1 cellular context compared by ENCODE assay signal in genomic region chr11:45848654-45849081, GRCh38.
TF ChIP-seq lines count a peak whose summit lies in the region.

No MANE protein-coding gene starts in this region.

TF ChIP-seq in GM12878, 131 proteins besides CTCF, POLR2A, EP300 and RAD21:
- TF ChIP-seq GATAD2B (conservative IDR thresholded peaks at IDR 0.05; ENCODE audit: low read depth) (no peak), RELB (IDR thresholded peaks at IDR 0.05; ENCODE audit: low read depth) (no peak), NRF1 (conservative IDR thresholded peaks at IDR 0.05; ENCODE audit: low read depth, low read length) (no peak), POLR2AphosphoS2 (IDR thresholded peaks at IDR 0.05; ENCODE audit: low read depth, low read length) (no peak), ZNF207 (IDR thresholded peaks at IDR 0.05; ENCODE audit: borderline replicate concordance) (no peak), ZBED1 (IDR thresholded peaks at IDR 0.05; ENCODE audit: borderline replicate concordance) (no peak), ZZZ3 (IDR thresholded peaks at IDR 0.05; ENCODE audit: control insufficient read depth, insufficient read length, low read depth) (no peak)
- TF ChIP-seq, protein P1, sequence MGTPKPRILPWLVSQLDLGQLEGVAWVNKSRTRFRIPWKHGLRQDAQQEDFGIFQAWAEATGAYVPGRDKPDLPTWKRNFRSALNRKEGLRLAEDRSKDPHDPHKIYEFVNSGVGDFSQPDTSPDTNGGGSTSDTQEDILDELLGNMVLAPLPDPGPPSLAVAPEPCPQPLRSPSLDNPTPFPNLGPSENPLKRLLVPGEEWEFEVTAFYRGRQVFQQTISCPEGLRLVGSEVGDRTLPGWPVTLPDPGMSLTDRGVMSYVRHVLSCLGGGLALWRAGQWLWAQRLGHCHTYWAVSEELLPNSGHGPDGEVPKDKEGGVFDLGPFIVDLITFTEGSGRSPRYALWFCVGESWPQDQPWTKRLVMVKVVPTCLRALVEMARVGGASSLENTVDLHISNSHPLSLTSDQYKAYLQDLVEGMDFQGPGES (IDR thresholded peaks at IDR 0.05), result no peak
- TF ChIP-seq, protein P2, sequence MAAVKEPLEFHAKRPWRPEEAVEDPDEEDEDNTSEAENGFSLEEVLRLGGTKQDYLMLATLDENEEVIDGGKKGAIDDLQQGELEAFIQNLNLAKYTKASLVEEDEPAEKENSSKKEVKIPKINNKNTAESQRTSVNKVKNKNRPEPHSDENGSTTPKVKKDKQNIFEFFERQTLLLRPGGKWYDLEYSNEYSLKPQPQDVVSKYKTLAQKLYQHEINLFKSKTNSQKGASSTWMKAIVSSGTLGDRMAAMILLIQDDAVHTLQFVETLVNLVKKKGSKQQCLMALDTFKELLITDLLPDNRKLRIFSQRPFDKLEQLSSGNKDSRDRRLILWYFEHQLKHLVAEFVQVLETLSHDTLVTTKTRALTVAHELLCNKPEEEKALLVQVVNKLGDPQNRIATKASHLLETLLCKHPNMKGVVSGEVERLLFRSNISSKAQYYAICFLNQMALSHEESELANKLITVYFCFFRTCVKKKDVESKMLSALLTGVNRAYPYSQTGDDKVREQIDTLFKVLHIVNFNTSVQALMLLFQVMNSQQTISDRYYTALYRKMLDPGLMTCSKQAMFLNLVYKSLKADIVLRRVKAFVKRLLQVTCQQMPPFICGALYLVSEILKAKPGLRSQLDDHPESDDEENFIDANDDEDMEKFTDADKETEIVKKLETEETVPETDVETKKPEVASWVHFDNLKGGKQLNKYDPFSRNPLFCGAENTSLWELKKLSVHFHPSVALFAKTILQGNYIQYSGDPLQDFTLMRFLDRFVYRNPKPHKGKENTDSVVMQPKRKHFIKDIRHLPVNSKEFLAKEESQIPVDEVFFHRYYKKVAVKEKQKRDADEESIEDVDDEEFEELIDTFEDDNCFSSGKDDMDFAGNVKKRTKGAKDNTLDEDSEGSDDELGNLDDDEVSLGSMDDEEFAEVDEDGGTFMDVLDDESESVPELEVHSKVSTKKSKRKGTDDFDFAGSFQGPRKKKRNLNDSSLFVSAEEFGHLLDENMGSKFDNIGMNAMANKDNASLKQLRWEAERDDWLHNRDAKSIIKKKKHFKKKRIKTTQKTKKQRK (IDR thresholded peaks at IDR 0.05; ENCODE audit: low read depth, low read length), result no peak
- TF ChIP-seq, protein P3, sequence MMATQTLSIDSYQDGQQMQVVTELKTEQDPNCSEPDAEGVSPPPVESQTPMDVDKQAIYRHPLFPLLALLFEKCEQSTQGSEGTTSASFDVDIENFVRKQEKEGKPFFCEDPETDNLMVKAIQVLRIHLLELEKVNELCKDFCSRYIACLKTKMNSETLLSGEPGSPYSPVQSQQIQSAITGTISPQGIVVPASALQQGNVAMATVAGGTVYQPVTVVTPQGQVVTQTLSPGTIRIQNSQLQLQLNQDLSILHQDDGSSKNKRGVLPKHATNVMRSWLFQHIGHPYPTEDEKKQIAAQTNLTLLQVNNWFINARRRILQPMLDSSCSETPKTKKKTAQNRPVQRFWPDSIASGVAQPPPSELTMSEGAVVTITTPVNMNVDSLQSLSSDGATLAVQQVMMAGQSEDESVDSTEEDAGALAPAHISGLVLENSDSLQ (IDR thresholded peaks at IDR 0.05), result no peak
